1 cellular context compared by ENCODE assay signal in genomic region chr17:40443196-40443987, GRCh38.
TF ChIP-seq lines count a peak whose summit lies in the region.

Gene IGFBP4 (plus strand): TSS chr17:40443450. CDS start chr17:40443736, 286 bp downstream.

TF ChIP-seq in HepG2, 621 proteins besides CTCF, POLR2A, EP300 and RAD21 (continued from another document and continues in another):
- TF ChIP-seq SALL1 (CRISPR knock-in tag; IDR thresholded peaks at IDR 0.05) = peak; percentile 89
- TF ChIP-seq ETS1 (CRISPR knock-in tag; IDR thresholded peaks at IDR 0.05) = peak; percentile 98
- peak; percentile 78 for TF ChIP-seq KMT2A (CRISPR knock-in tag; IDR thresholded peaks at IDR 0.05)
- TF ChIP-seq ZNF280D (CRISPR knock-in tag; IDR thresholded peaks at IDR 0.05) = no peak
- peak; percentile 93 for TF ChIP-seq ZNF687 (CRISPR knock-in tag; IDR thresholded peaks at IDR 0.05)
- TF ChIP-seq NKX3-1 (CRISPR knock-in tag; IDR thresholded peaks at IDR 0.05) = peak; percentile 75; the same call in 1 of the 2 replicates
- 0 out of 2 replicates have a peak, but pooled peaks have one; percentile 10 for TF ChIP-seq ZNF292 (CRISPR knock-in tag; IDR thresholded peaks at IDR 0.05; ENCODE audit: borderline replicate concordance, low read depth)
- TF ChIP-seq ZNF484 (CRISPR knock-in tag; IDR thresholded peaks at IDR 0.05; ENCODE audit: borderline replicate concordance, low read depth) = peak; percentile 74; the same call in 1 of the 2 replicates
- no peak for TF ChIP-seq ZNF275 (CRISPR knock-in tag; IDR thresholded peaks at IDR 0.05; ENCODE audit: borderline replicate concordance)
- TF ChIP-seq CCAR2 (optimal IDR thresholded peaks at IDR 0.05; ENCODE audit: low read depth, low read length) = no peak
- TF ChIP-seq BCL3 (CRISPR knock-in tag; IDR thresholded peaks at IDR 0.05) = peak; percentile 66
- no peak for TF ChIP-seq ZNF569 (CRISPR knock-in tag; IDR thresholded peaks at IDR 0.05; ENCODE audit: borderline replicate concordance)
- peak; percentile 71; the same call in 1 of the 2 replicates for TF ChIP-seq ZNF580 (CRISPR knock-in tag; IDR thresholded peaks at IDR 0.05; ENCODE audit: borderline replicate concordance, low read depth)
- TF ChIP-seq MYC (CRISPR knock-in tag; IDR thresholded peaks at IDR 0.05; ENCODE audit: borderline replicate concordance) = peak; percentile 86
- TF ChIP-seq ZNF30 (CRISPR knock-in tag; IDR thresholded peaks at IDR 0.05) = no peak
- no peak for TF ChIP-seq POLR2AphosphoS5 (IDR thresholded peaks at IDR 0.05; ENCODE audit: low read depth, low read length)
- no peak for TF ChIP-seq SNAI1 (CRISPR knock-in tag; IDR thresholded peaks at IDR 0.05; ENCODE audit: borderline replicate concordance)
- TF ChIP-seq REXO4 (CRISPR knock-in tag; IDR thresholded peaks at IDR 0.05; ENCODE audit: borderline replicate concordance) = no peak
- TF ChIP-seq ZNF616 (CRISPR knock-in tag; IDR thresholded peaks at IDR 0.05; ENCODE audit: low read depth) = peak; percentile 91; the same call in 1 of the 2 replicates
- no peak for TF ChIP-seq ZNF674 (CRISPR knock-in tag; IDR thresholded peaks at IDR 0.05; ENCODE audit: low read depth)
- no peak for TF ChIP-seq ZNF501 (CRISPR knock-in tag; IDR thresholded peaks at IDR 0.05)
- 0 out of 2 replicates have a peak, but pooled peaks have one; percentile 41 for TF ChIP-seq ZNF609 (CRISPR knock-in tag; IDR thresholded peaks at IDR 0.05; ENCODE audit: borderline replicate concordance)
- no peak for TF ChIP-seq AGO2 (optimal IDR thresholded peaks at IDR 0.05; ENCODE audit: low read depth, low read length)
- peak; percentile 51; the same call in 1 of the 2 replicates for TF ChIP-seq SP140L (CRISPR knock-in tag; IDR thresholded peaks at IDR 0.05; ENCODE audit: borderline replicate concordance)
- no peak for TF ChIP-seq ZFP36 (IDR thresholded peaks at IDR 0.05; ENCODE audit: borderline replicate concordance, low read depth, low read length, partially characterized antibody)
- peak; percentile 42; the same call in 1 of the 3 replicates for TF ChIP-seq MXI1 (IDR thresholded peaks at IDR 0.05; ENCODE audit: borderline replicate concordance, low read depth, low read length)
- TF ChIP-seq ATF2 (CRISPR knock-in tag; IDR thresholded peaks at IDR 0.05) = peak; percentile 68; the same call in 1 of the 2 replicates
- TF ChIP-seq NCOA1 (CRISPR knock-in tag; IDR thresholded peaks at IDR 0.05) = no peak
- TF ChIP-seq SOX13 (IDR thresholded peaks at IDR 0.05) = no peak
- TF ChIP-seq SOX13 (CRISPR knock-in tag; conservative IDR thresholded peaks at IDR 0.05 in 1 of 2, IDR thresholded peaks at IDR 0.05 in 1 of 2) = no peak; a peak in 1 of 4 replicates
- no peak for TF ChIP-seq MAFG (CRISPR knock-in tag; IDR thresholded peaks at IDR 0.05)
- TF ChIP-seq CREB1 (IDR thresholded peaks at IDR 0.05) = no peak
- no peak for TF ChIP-seq CREB1 (CRISPR knock-in tag; IDR thresholded peaks at IDR 0.05)
- TF ChIP-seq PCBP1 (IDR thresholded peaks at IDR 0.05; ENCODE audit: borderline replicate concordance, low read depth, low read length) = no peak
- TF ChIP-seq POGZ (CRISPR knock-in tag; IDR thresholded peaks at IDR 0.05) = peak; percentile 62; the same call in 1 of the 2 replicates
- TF ChIP-seq FOXK2 (IDR thresholded peaks at IDR 0.05) = no peak
- TF ChIP-seq KAT7 (CRISPR knock-in tag; IDR thresholded peaks at IDR 0.05; ENCODE audit: borderline replicate concordance) = peak; percentile 74; the same call in 1 of the 2 replicates
- TF ChIP-seq FOXJ3 (CRISPR knock-in tag; IDR thresholded peaks at IDR 0.05; ENCODE audit: borderline replicate concordance) = 0 out of 2 replicates have a peak, but pooled peaks have one; percentile 18
- peak; percentile 57 for TF ChIP-seq PHF8 (CRISPR knock-in tag; IDR thresholded peaks at IDR 0.05)
- TF ChIP-seq CSRNP1 (CRISPR knock-in tag; IDR thresholded peaks at IDR 0.05) = peak; percentile 55; the same call in 1 of the 2 replicates
- no peak for TF ChIP-seq SIN3B (IDR thresholded peaks at IDR 0.05; ENCODE audit: low read length)
- peak; percentile 81 for TF ChIP-seq MED13 (CRISPR knock-in tag; IDR thresholded peaks at IDR 0.05)
- no peak for TF ChIP-seq HMGA1 (CRISPR knock-in tag; conservative IDR thresholded peaks at IDR 0.05)
- TF ChIP-seq GATAD1 (CRISPR knock-in tag; IDR thresholded peaks at IDR 0.05) = peak; percentile 32; the same call in 1 of the 2 replicates
